2 cellular contexts compared by ENCODE assay signal in the genomic region with DNA sequence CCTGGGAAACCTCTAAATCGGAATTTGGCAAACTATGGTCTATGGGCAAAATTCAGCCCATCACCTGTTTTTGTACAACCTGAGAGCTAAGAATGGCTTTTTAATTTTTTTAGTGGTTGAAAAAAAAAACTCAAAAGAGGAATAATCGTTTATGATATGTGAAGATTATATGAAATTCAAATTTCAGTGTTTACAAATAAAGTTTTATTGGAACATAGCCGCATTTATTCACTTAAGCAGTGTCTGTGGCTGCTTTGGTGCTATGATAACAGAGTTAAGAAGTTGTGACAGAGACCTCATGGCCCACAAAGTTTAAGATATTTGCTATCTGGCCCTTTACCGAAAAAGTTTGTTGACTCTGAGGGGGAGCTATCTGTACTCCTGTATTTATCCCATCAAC.
TF ChIP-seq lines count a peak whose summit lies in the region.

No MANE protein-coding gene starts in this region.

TF ChIP-seq in A549, 52 proteins besides CTCF, POLR2A, EP300 and RAD21:
- TF ChIP-seq RCOR1 (IDR thresholded peaks at IDR 0.05; ENCODE audit: low read depth, low read length) (no peak), HOXA7 (CRISPR knock-in tag; IDR thresholded peaks at IDR 0.05) (no peak), CEBPB (IDR thresholded peaks at IDR 0.05) (no peak), POLR2AphosphoS2 (conservative IDR thresholded peaks at IDR 0.05; ENCODE audit: low read length) (no peak), FOXS1 (CRISPR knock-in tag; IDR thresholded peaks at IDR 0.05) (no peak), CHD4 (IDR thresholded peaks at IDR 0.05; ENCODE audit: borderline replicate concordance) (no peak), TFCP2L1 (CRISPR knock-in tag; IDR thresholded peaks at IDR 0.05) (no peak), EHMT2 (IDR thresholded peaks at IDR 0.05; ENCODE audit: low read depth) (no peak), ZFP36 (IDR thresholded peaks at IDR 0.05; ENCODE audit: borderline replicate concordance, partially characterized antibody) (no peak)
- TF ChIP-seq, protein P1, sequence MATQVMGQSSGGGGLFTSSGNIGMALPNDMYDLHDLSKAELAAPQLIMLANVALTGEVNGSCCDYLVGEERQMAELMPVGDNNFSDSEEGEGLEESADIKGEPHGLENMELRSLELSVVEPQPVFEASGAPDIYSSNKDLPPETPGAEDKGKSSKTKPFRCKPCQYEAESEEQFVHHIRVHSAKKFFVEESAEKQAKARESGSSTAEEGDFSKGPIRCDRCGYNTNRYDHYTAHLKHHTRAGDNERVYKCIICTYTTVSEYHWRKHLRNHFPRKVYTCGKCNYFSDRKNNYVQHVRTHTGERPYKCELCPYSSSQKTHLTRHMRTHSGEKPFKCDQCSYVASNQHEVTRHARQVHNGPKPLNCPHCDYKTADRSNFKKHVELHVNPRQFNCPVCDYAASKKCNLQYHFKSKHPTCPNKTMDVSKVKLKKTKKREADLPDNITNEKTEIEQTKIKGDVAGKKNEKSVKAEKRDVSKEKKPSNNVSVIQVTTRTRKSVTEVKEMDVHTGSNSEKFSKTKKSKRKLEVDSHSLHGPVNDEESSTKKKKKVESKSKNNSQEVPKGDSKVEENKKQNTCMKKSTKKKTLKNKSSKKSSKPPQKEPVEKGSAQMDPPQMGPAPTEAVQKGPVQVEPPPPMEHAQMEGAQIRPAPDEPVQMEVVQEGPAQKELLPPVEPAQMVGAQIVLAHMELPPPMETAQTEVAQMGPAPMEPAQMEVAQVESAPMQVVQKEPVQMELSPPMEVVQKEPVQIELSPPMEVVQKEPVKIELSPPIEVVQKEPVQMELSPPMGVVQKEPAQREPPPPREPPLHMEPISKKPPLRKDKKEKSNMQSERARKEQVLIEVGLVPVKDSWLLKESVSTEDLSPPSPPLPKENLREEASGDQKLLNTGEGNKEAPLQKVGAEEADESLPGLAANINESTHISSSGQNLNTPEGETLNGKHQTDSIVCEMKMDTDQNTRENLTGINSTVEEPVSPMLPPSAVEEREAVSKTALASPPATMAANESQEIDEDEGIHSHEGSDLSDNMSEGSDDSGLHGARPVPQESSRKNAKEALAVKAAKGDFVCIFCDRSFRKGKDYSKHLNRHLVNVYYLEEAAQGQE (IDR thresholded peaks at IDR 0.05) = no peak
- TF ChIP-seq, protein P2, sequence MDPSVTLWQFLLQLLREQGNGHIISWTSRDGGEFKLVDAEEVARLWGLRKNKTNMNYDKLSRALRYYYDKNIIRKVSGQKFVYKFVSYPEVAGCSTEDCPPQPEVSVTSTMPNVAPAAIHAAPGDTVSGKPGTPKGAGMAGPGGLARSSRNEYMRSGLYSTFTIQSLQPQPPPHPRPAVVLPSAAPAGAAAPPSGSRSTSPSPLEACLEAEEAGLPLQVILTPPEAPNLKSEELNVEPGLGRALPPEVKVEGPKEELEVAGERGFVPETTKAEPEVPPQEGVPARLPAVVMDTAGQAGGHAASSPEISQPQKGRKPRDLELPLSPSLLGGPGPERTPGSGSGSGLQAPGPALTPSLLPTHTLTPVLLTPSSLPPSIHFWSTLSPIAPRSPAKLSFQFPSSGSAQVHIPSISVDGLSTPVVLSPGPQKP (IDR thresholded peaks at IDR 0.05; ENCODE audit: low read depth, low read length) = no peak

TF ChIP-seq in K562, 482 proteins besides CTCF, POLR2A, EP300 and RAD21:
- TF ChIP-seq, protein P3, sequence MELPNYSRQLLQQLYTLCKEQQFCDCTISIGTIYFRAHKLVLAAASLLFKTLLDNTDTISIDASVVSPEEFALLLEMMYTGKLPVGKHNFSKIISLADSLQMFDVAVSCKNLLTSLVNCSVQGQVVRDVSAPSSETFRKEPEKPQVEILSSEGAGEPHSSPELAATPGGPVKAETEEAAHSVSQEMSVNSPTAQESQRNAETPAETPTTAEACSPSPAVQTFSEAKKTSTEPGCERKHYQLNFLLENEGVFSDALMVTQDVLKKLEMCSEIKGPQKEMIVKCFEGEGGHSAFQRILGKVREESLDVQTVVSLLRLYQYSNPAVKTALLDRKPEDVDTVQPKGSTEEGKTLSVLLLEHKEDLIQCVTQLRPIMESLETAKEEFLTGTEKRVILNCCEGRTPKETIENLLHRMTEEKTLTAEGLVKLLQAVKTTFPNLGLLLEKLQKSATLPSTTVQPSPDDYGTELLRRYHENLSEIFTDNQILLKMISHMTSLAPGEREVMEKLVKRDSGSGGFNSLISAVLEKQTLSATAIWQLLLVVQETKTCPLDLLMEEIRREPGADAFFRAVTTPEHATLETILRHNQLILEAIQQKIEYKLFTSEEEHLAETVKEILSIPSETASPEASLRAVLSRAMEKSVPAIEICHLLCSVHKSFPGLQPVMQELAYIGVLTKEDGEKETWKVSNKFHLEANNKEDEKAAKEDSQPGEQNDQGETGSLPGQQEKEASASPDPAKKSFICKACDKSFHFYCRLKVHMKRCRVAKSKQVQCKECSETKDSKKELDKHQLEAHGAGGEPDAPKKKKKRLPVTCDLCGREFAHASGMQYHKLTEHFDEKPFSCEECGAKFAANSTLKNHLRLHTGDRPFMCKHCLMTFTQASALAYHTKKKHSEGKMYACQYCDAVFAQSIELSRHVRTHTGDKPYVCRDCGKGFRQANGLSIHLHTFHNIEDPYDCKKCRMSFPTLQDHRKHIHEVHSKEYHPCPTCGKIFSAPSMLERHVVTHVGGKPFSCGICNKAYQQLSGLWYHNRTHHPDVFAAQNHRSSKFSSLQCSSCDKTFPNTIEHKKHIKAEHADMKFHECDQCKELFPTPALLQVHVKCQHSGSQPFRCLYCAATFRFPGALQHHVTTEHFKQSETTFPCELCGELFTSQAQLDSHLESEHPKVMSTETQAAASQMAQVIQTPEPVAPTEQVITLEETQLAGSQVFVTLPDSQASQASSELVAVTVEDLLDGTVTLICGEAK (IDR thresholded peaks at IDR 0.05) = peak; percentile 92
- TF ChIP-seq, protein P3 (CRISPR knock-in tag; IDR thresholded peaks at IDR 0.05) = peak; percentile 49; the same call in 1 of the 2 replicates
- TF ChIP-seq, protein P4, sequence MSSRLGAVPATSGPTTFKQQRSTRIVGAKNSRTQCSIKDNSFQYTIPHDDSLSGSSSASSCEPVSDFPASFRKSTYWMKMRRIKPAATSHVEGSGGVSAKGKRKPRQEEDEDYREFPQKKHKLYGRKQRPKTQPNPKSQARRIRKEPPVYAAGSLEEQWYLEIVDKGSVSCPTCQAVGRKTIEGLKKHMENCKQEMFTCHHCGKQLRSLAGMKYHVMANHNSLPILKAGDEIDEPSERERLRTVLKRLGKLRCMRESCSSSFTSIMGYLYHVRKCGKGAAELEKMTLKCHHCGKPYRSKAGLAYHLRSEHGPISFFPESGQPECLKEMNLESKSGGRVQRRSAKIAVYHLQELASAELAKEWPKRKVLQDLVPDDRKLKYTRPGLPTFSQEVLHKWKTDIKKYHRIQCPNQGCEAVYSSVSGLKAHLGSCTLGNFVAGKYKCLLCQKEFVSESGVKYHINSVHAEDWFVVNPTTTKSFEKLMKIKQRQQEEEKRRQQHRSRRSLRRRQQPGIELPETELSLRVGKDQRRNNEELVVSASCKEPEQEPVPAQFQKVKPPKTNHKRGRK (tag; IDR thresholded peaks at IDR 0.05) = no peak
